1 cellular context compared by ENCODE assay signal in the genomic region with DNA sequence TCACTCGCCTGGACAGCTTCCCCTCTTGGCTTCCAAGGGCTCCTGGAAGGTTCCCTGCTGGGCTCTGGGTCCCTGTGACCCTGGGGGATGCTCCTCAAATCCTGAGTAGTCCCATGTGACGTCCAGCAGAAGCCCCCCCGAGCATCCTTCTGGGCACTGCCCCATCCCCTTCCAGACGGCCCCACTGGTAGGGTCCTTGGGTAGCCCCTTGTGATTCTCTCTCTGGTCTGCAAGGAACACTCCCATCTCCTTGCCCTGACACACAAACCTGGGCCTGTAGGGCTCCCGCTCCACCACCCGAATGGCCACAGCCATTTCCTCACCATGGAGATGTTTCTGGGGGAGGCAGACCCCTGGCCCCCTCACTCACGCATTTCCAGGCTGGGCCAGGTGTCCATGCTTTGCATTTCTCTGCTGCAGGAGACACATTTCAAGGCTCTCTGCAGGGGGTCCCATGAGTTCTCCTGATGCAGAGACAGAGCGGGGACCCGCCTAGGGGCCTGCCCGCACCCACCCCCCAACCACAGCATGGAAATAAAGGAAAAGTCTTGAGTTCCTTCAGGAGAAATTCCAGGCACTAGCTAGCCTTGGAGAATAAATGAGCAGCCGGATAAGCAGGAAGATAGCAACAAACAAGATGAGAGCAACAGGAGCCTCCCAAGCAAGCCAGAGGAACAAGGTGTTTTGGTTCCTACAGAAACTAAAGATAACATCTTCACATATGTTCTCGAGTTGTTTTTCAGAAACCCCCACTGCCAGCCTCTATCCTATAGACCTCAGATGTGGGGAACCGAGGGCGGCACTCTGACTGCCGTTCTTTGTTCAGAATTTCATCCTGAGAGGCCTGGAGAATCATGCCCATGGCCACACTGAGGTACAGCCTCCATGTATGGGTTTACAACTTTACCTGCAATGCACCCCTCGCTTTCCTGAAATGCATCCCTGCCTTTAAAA.
TF ChIP-seq lines count a peak whose summit lies in the region.

No MANE protein-coding gene starts in this region.

TF ChIP-seq in A549, 52 proteins besides CTCF, POLR2A, EP300 and RAD21 (continued from another document):
- no peak for TF ChIP-seq RCOR1 (IDR thresholded peaks at IDR 0.05; ENCODE audit: low read depth, low read length)
- no peak for TF ChIP-seq HOXB5 (CRISPR knock-in tag; IDR thresholded peaks at IDR 0.05)
- no peak for TF ChIP-seq NR3C1 (IDR thresholded peaks at IDR 0.05)
- no peak for TF ChIP-seq BHLHE40 (IDR thresholded peaks at IDR 0.05; ENCODE audit: low read depth, low read length)
TF ChIP-seq in A549: peak in this region for 0.
